Comparison of ENCODE assay signal across 10 cellular contexts in genomic region chr17:46003907-46004748, GRCh38. TPM values are rescaled to one million over a fixed set of nuclear protein-coding genes. Genes with fewer than 3 reads are reported as not detected.
DNase-seq lines count a peak whose midpoint lies in the region; ATAC-seq, FAIRE-seq and TF ChIP-seq lines count a peak whose summit lies in the region.
"Had no signal": no experiment of that assay in that cellular context is flagged by ENCODE, and none has a peak within 500 bp of the region (broad histone marks: within the 10 kb centered on the region; RNA-seq: fewer than 3 reads in every experiment).

No MANE protein-coding gene starts in this region.

- H3K4me1 ChIP-seq in heart left ventricle (peaks cover 0 to 17% (median 0%) of the 10 kb centered on the region in 12 donors), vagina (peaks cover 8% of the 10 kb centered on the region), kidney (ENCODE audit: control insufficient read depth in 1 of 2, insufficient read depth in 1 of 2, low read depth in 1 of 2, low read length in 2 of 2) (peaks cover 0 to 3% of the 10 kb centered on the region in 2 donors)

- H3K27me3 Mint-ChIP-seq in stimulated activated memory B cell treated with anti-CD40 and anti-IgM and Interleukin-4, amounts not matched to agents 10 μg/mL and 1 μg/mL and 100 μg/mL, for 72 hours, result no peaks in the 10 kb centered on the region

- H3K27ac ChIP-seq in heart left ventricle (no peak overlapping the region), vagina (no peak overlapping the region), kidney (ENCODE audit: low read depth in 2 of 2, low read length in 2 of 2) (no peak overlapping the region)

- no peak overlapping the region for H3K4me3 ChIP-seq in heart left ventricle
- no peak overlapping the region for H3K4me3 ChIP-seq in vagina
- no peak overlapping the region for H3K4me3 ChIP-seq in kidney (ENCODE audit: low read length in 2 of 2)

- no peak for FAIRE-seq in kidney (lab: Jason Lieb, UNC)
- FAIRE-seq: H1 had no signal

- peak overlapping the region; percentile 33 for H3K27ac Mint-ChIP-seq in stimulated activated memory B cell treated with anti-CD40 and anti-IgM and Interleukin-4, amounts not matched to agents 10 μg/mL and 1 μg/mL and 100 μg/mL, for 72 hours

- peaks cover 12% of the 10 kb centered on the region for H3K4me1 Mint-ChIP-seq in stimulated activated memory B cell treated with anti-CD40 and anti-IgM and Interleukin-4, amounts not matched to agents 10 μg/mL and 1 μg/mL and 100 μg/mL, for 72 hours

- no peaks in the 10 kb centered on the region for H3K36me3 Mint-ChIP-seq in stimulated activated memory B cell treated with anti-CD40 and anti-IgM and Interleukin-4, amounts not matched to agents 10 μg/mL and 1 μg/mL and 100 μg/mL, for 72 hours

- intact Hi-C loops in heart left ventricle (cut with DNase I) (loop anchor here in 6 of 10 donors (2.0 to 10.0 kb wide), 5 partner anchors 38 to 281 kb away; no protein-coding TSS in a partner anchor), vagina (cut with DNase I) (loop anchor here (5.0 kb wide), 1 partner anchor 208 kb away; no protein-coding TSS in a partner anchor), kidney (cut with DNase I) (loop anchor here (10.0 kb wide), 1 partner anchor 201 kb away; no protein-coding TSS in a partner anchor)

- no peak for TF ChIP-seq CTCF in heart left ventricle (IDR thresholded peaks at IDR 0.05)
- TF ChIP-seq CTCF in vagina (IDR thresholded peaks at IDR 0.05), result no peak
- no peak for TF ChIP-seq CTCF in kidney (IDR thresholded peaks at IDR 0.05; ENCODE audit: borderline replicate concordance, extremely low read depth, insufficient read depth)

- no peaks in the 10 kb centered on the region for H3K9me3 Mint-ChIP-seq in stimulated activated memory B cell treated with anti-CD40 and anti-IgM and Interleukin-4, amounts not matched to agents 10 μg/mL and 1 μg/mL and 100 μg/mL, for 72 hours

- DNase-seq in DMS153 (lab: John Stamatoyannopoulos, UW) (peak; percentile 39), DMS153 treated with DMSO at 0.1 percent for 48 hours (lab: John Stamatoyannopoulos, UW; ENCODE audit: unreplicated experiment) (no peak), heart left ventricle (peak in 4 of 5 donors; percentile 56 to 74 (median 59)), NCI-H2227 (lab: John Stamatoyannopoulos, UW; ENCODE audit: unreplicated experiment) (no peak), vagina (ENCODE audit: extremely low spot score in 2 of 2) (no peak), kidney (no peak)
- DNase-seq: 8988T had no signal

- H3K36me3 ChIP-seq in heart left ventricle (no peaks in the 10 kb centered on the region), vagina (no peaks in the 10 kb centered on the region), kidney (ENCODE audit: control insufficient read depth in 1 of 2, insufficient read depth in 2 of 2, low read length in 2 of 2) (no peaks in the 10 kb centered on the region)

- H3K9me3 ChIP-seq in heart left ventricle, result no peaks in the 10 kb centered on the region
- no peaks in the 10 kb centered on the region for H3K9me3 ChIP-seq in vagina
- no peaks in the 10 kb centered on the region for H3K9me3 ChIP-seq in kidney (ENCODE audit: control insufficient read depth in 1 of 2, low read length in 2 of 2)

- TF ChIP-seq POLR2A in heart left ventricle (IDR thresholded peaks at IDR 0.05) (no peak), vagina (IDR thresholded peaks at IDR 0.05) (no peak)

- WGBS in heart left ventricle, 4 donors, result 39 to 42% (median 40%) methylated on average over 5 to 6 of the region's 6 CpGs

- no peak overlapping the region for H3K9ac ChIP-seq in kidney (ENCODE audit: low read length in 2 of 2)

- no peak overlapping the region for H3K4me3 Mint-ChIP-seq in stimulated activated memory B cell treated with anti-CD40 and anti-IgM and Interleukin-4, amounts not matched to agents 10 μg/mL and 1 μg/mL and 100 μg/mL, for 72 hours

- no peaks in the 10 kb centered on the region for H3K27me3 ChIP-seq in heart left ventricle
- no peaks in the 10 kb centered on the region for H3K27me3 ChIP-seq in vagina

- ATAC-seq in SK-N-SH treated with all-trans-retinoic acid at 6 μM for 48 hours (peak; percentile 74), heart left ventricle (peak; percentile 71 to 80 (median 76))
- ATAC-seq in stimulated activated memory B cell treated with anti-CD40 and anti-IgM and Interleukin-4, amounts not matched to agents 10 μg/mL and 1 μg/mL and 100 μg/mL, for 72 hours, result no peak

TF ChIP-seq in SK-N-SH treated with all-trans-retinoic acid at 6 μM for 48 hours, 23 proteins besides CTCF, POLR2A, EP300 and RAD21:
- TF ChIP-seq OSR1 (CRISPR knock-in tag; IDR thresholded peaks at IDR 0.05), result no peak
- no peak for TF ChIP-seq ARNTL (CRISPR knock-in tag; IDR thresholded peaks at IDR 0.05; ENCODE audit: borderline replicate concordance, low read depth)
- no peak for TF ChIP-seq POU6F1 (CRISPR knock-in tag; IDR thresholded peaks at IDR 0.05; ENCODE audit: borderline replicate concordance, low read depth)
- no peak for TF ChIP-seq ISL1 (CRISPR knock-in tag; IDR thresholded peaks at IDR 0.05)
- no peak for TF ChIP-seq BACH2 (CRISPR knock-in tag; IDR thresholded peaks at IDR 0.05; ENCODE audit: borderline replicate concordance)
- TF ChIP-seq ZNF70 (CRISPR knock-in tag; IDR thresholded peaks at IDR 0.05), result no peak
- TF ChIP-seq ZFP30 (CRISPR knock-in tag; IDR thresholded peaks at IDR 0.05), result no peak
- TF ChIP-seq CSDC2 (CRISPR knock-in tag; IDR thresholded peaks at IDR 0.05), result no peak

RNA-seq across cellular contexts. Expression of gene STH, which starts 5.1 kb away (rescaled TPM):
- total RNA-seq in heart left ventricle (under 1 TPM in 1 of 9 donors, not detected in 8; 0.56 TPM), vagina (not detected), kidney (not detected)
- polyA plus RNA-seq in heart left ventricle (1 to 10 TPM in 1 of 2 donors, not detected in 1; 1.6 TPM), kidney (ENCODE audit: insufficient read depth, low read depth, low replicate concordance) (not detected)
- total RNA-seq: H1 had no signal
- polyA plus RNA-seq: H1 had no signal

Comparison
In these comparisons a context has a peak if more than half of its experiments do, and no peak if none do; other contexts are left out.
1. DNase-seq: peak in DMS153 (single experiment) and heart left ventricle (4 of 5); none in DMS153 treated with DMSO at 0.1 percent for 48 hours (single experiment), NCI-H2227 (single experiment), vagina (0 of 2) and kidney (single experiment).